24 cellular contexts compared by ENCODE assay signal in the genomic region with DNA sequence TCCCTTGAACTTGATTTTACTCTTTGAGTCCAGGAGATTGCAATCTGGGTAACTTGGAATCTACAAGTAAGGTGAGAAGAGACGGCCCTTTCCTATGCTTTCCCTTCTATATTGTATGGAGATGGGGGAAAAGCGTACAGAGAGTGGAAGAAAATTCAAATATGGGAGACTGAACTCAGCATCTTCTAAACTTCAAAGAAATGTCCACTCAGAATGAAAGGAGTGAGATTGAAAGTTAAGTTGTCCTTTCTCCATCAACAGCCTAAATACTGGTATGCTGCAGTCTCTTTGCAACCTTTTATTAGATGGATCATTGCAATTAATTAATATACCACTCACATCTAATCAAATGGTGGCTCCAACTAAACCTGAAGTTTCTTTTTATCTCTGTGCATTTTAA.
"Had no signal": no experiment of that assay in that cellular context is flagged by ENCODE, and none has a peak within 500 bp of the region (broad histone marks: within the 10 kb centered on the region; RNA-seq: fewer than 3 reads in every experiment).

No MANE protein-coding gene starts in this region.

- H3K27ac ChIP-seq: coronary artery, dorsolateral prefrontal cortex, epithelial cell of prostate, esophagus squamous epithelium, gastrocnemius medialis, heart right ventricle, left lung, lower lobe of right lung had no signal

- DNase-seq: dermis blood vessel endothelial cell; dorsolateral prefrontal cortex; effector CD4-positive, alpha-beta T cell; effector memory CD4-positive, alpha-beta T cell; erythroblast; esophagus squamous epithelium; foreskin fibroblast; foreskin melanocyte; gastrocnemius medialis; glutamatergic neuron; head of caudate nucleus; heart right ventricle; hippocampal formation; left cardiac atrium; left lung; left ventricle myocardium superior; lower lobe of right lung; mesenchymal stem cell; midbrain had no signal

- H3K9me3 ChIP-seq: esophagus squamous epithelium, gastrocnemius medialis, heart right ventricle, left lung, lower lobe of right lung had no signal

- H3K4me1 ChIP-seq: esophagus squamous epithelium, gastrocnemius medialis, heart right ventricle, left lung, lower lobe of right lung had no signal

- H3K4me3 ChIP-seq: coronary artery, dorsolateral prefrontal cortex, esophagus squamous epithelium, gastrocnemius medialis, heart right ventricle, left lung, lower lobe of right lung had no signal

- H3K36me3 ChIP-seq: esophagus squamous epithelium, gastrocnemius medialis, heart right ventricle, left lung, lower lobe of right lung had no signal

- FAIRE-seq: colon, keratinocyte had no signal

- ATAC-seq: esophagus mucosa, gastrocnemius medialis, heart right ventricle, left cardiac atrium, left lung, left ventricle myocardium superior, lower lobe of right lung had no signal
